Comparison of ENCODE assay signal across 2 cellular contexts in the genomic region with DNA sequence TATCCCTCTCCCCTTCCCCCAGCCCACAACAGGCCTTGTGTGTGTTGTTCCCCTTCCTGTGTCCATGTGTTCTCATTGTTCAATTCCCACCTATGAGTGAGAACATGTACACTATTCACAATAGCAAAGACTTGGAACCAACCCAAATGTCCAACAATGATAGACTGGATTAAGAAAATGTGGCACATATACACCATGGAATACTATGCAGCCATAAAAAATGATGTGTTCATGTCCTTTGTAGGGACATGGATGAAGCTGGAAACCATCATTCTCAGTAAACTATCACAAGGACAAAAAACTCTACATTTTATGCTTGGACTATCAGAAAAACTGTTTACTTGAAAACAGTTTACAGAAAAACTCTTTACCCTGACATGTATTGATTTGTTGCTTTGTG.
TF ChIP-seq lines count a peak whose summit lies in the region.

No MANE protein-coding gene starts in this region.

TF ChIP-seq in HEK293, 187 proteins besides CTCF, POLR2A, EP300 and RAD21:
- TF ChIP-seq, protein P1, sequence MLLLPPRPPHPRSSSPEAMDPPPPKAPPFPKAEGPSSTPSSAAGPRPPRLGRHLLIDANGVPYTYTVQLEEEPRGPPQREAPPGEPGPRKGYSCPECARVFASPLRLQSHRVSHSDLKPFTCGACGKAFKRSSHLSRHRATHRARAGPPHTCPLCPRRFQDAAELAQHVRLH (tag by site-specific recombination; IDR thresholded peaks at IDR 0.05), result peak; percentile 72; the same call in 1 of the 2 replicates
- peak; percentile 94 for TF ChIP-seq ZNF146 (tag by site-specific recombination; IDR thresholded peaks at IDR 0.05)

TF ChIP-seq in K562, 482 proteins besides CTCF, POLR2A, EP300 and RAD21:
- TF ChIP-seq ZNF146 (CRISPR knock-in tag; IDR thresholded peaks at IDR 0.05; ENCODE audit: unreplicated experiment) (peak; percentile 44), BCOR (IDR thresholded peaks at IDR 0.05) (peak; percentile 30; the same call in 1 of the 2 replicates), KDM1A (IDR thresholded peaks at IDR 0.05) (0 out of 4 replicates have a peak, but pooled peaks have one; percentile 8 to 25)
